12 cellular contexts compared by ENCODE assay signal in genomic region chr20:2509794-2510193, GRCh38. TPM values are rescaled to one million over a fixed set of nuclear protein-coding genes. Genes with fewer than 3 reads are reported as not detected.
DNase-seq lines count a peak whose midpoint lies in the region; ATAC-seq, FAIRE-seq and TF ChIP-seq lines count a peak whose summit lies in the region.
"Had no signal": no experiment of that assay in that cellular context is flagged by ENCODE, and none has a peak within 500 bp of the region (broad histone marks: within the 10 kb centered on the region; RNA-seq: fewer than 3 reads in every experiment).

No MANE protein-coding gene starts in this region.

- peaks cover 1% of the 10 kb centered on the region for H3K36me3 Mint-ChIP-seq in activated CD4-positive, alpha-beta memory T cell treated with anti-CD3 and anti-CD28 coated beads for 36 hours
- peaks cover 5% of the 10 kb centered on the region for H3K36me3 Mint-ChIP-seq in activated CD4-positive, alpha-beta memory T cell treated with anti-CD3 and anti-CD28 coated beads, Interleukin-2, amount 10 ng/mL, durations not matched to agents 7 days and 5 days (ENCODE audit: low read depth)

- H3K4me1 Mint-ChIP-seq in activated CD4-positive, alpha-beta memory T cell treated with anti-CD3 and anti-CD28 coated beads for 36 hours (ENCODE audit: low read depth), result peaks cover 15% of the 10 kb centered on the region
- H3K4me1 Mint-ChIP-seq in activated CD4-positive, alpha-beta memory T cell treated with anti-CD3 and anti-CD28 coated beads, Interleukin-2, amount 10 ng/mL, durations not matched to agents 7 days and 5 days, result peaks cover 20% of the 10 kb centered on the region

- peak overlapping the region; percentile 100 for H3K4me3 Mint-ChIP-seq in activated CD4-positive, alpha-beta memory T cell treated with anti-CD3 and anti-CD28 coated beads for 36 hours
- no peak overlapping the region for H3K4me3 Mint-ChIP-seq in activated CD4-positive, alpha-beta memory T cell treated with anti-CD3 and anti-CD28 coated beads, Interleukin-2, amount 10 ng/mL, durations not matched to agents 7 days and 5 days

- FAIRE-seq in frontal cortex (lab: Jason Lieb, UNC), result no peak

- peak overlapping the region; percentile 87 for H3K4me3 ChIP-seq in OCI-LY7 (ENCODE audit: low read depth, low read length, poor library complexity, severe bottlenecking)
- peak overlapping the region; percentile 95 for H3K4me3 ChIP-seq in fibroblast of villous mesenchyme (ENCODE audit: low read depth, low read length)
- peak overlapping the region in 5 of 8 donors; percentile 83 to 96 (median 84) for H3K4me3 ChIP-seq in spleen

- TF ChIP-seq CTCF in OCI-LY7 (conservative IDR thresholded peaks at IDR 0.05; ENCODE audit: low read length) (no peak), fibroblast of villous mesenchyme (IDR thresholded peaks at IDR 0.05; ENCODE audit: insufficient read depth, low read depth, low read length) (no peak), spleen (IDR thresholded peaks at IDR 0.05 in 8 of 11, conservative IDR thresholded peaks at IDR 0.05 in 3 of 11) (no peak)

- H2AFZ ChIP-seq in OCI-LY7 (ENCODE audit: low read length), result no peak overlapping the region

- H3K9me3 ChIP-seq in OCI-LY7 (ENCODE audit: low read length) (no peaks in the 10 kb centered on the region), spleen (no peaks in the 10 kb centered on the region)

- ATAC-seq in HG03175 (IDR thresholded peaks at IDR 0.05; ENCODE audit: unreplicated experiment) (no peak), HG02885 (IDR thresholded peaks at IDR 0.05; ENCODE audit: poor library complexity, unreplicated experiment) (no peak)

- no peak overlapping the region for H3K27ac ChIP-seq in OCI-LY7 (ENCODE audit: low read depth, low read length, poor library complexity, severe bottlenecking)
- no peak overlapping the region for H3K27ac ChIP-seq in spleen

- no peaks in the 10 kb centered on the region for H3K9me2 ChIP-seq in OCI-LY7 (ENCODE audit: insufficient read depth, low read length)

- intact Hi-C loops in activated CD4-positive, alpha-beta memory T cell treated with anti-CD3 and anti-CD28 coated beads for 36 hours (cut with micrococcal nuclease), result loop anchor here (1.0 to 5.0 kb wide), 3 partner anchors 15 to 143 kb away; partner anchors contain the start of genes NOP56 and SNRPB
- intact Hi-C loops in OCI-LY7 (cut with micrococcal nuclease; ENCODE audit: unreplicated experiment), result no loop called here
- intact Hi-C loops in spleen (cut with DNase I; ENCODE audit: low total_unique reads), result no loop called here

- peaks cover 8% of the 10 kb centered on the region for H3K27me3 Mint-ChIP-seq in activated CD4-positive, alpha-beta memory T cell treated with anti-CD3 and anti-CD28 coated beads for 36 hours
- peaks cover 29% of the 10 kb centered on the region for H3K27me3 Mint-ChIP-seq in activated CD4-positive, alpha-beta memory T cell treated with anti-CD3 and anti-CD28 coated beads, Interleukin-2, amount 10 ng/mL, durations not matched to agents 7 days and 5 days

- BruUV-seq in OCI-LY7 (replicated peaks; lab: Mats Ljungman, UMichigan), result no TSS peak

- peaks cover 15% of the 10 kb centered on the region; the same call in 1 of the 2 replicates for H3K79me2 ChIP-seq in OCI-LY7 (ENCODE audit: insufficient read depth, low read depth, low read length)

- WGBS in spleen, 5 donors, result 78 to 92% (median 87%) methylated on average over 3 of the region's 3 CpGs

- no peaks in the 10 kb centered on the region for H3K36me3 ChIP-seq in OCI-LY7 (ENCODE audit: insufficient read depth, low read length)
- no peaks in the 10 kb centered on the region for H3K36me3 ChIP-seq in spleen

- no peak for TF ChIP-seq POLR2A in spleen (IDR thresholded peaks at IDR 0.05)

- CTCF ChIA-PET in activated CD4-positive, alpha-beta memory T cell treated with anti-CD3 and anti-CD28 coated beads for 36 hours (lab: Charles Lee), result interaction anchor here (9.3 kb wide), 1 partner anchor 13 kb away, joined by 134 read pairs; no protein-coding TSS in a partner anchor
- CTCF ChIA-PET in activated CD4-positive, alpha-beta memory T cell treated with anti-CD3 and anti-CD28 coated beads, Interleukin-2, amount 10 ng/mL, durations not matched to agents 7 days and 5 days (lab: Charles Lee), result interaction anchor here (1.3 to 9.6 kb wide), 3 partner anchors 10 to 177 kb away, joined by 3 to 146 read pairs (median 4); no protein-coding TSS in a partner anchor
- CTCF ChIA-PET in OCI-LY7 (lab: Charles Lee; ENCODE audit: unreplicated experiment), result no interaction called here

- H3K4me2 ChIP-seq in OCI-LY7 (ENCODE audit: low read length), result peak overlapping the region; percentile 84

- POLR2A ChIA-PET in activated CD4-positive, alpha-beta memory T cell treated with anti-CD3 and anti-CD28 coated beads for 36 hours (lab: Charles Lee), result interaction anchor here (1.2 kb wide), 1 partner anchor 10 kb away, joined by 3 read pairs; no protein-coding TSS in a partner anchor
- POLR2A ChIA-PET in activated CD4-positive, alpha-beta memory T cell treated with anti-CD3 and anti-CD28 coated beads, Interleukin-2, amount 10 ng/mL, durations not matched to agents 7 days and 5 days (lab: Charles Lee), result interaction anchor here (0.9 to 3.7 kb wide), 6 partner anchors 10 to 406 kb away, joined by 3 to 33 read pairs (median 8); partner anchors contain the start of gene SNRPB
- POLR2A ChIA-PET in OCI-LY7 (lab: Charles Lee), result interaction anchor here (0.9 kb wide), 1 partner anchor 11 kb away, joined by 3 read pairs; no protein-coding TSS in a partner anchor

- H3K27me3 ChIP-seq in spleen (replicated peaks in 1 of 7), result peaks cover 0 to 4% (median 0%) of the 10 kb centered on the region in 7 donors

- H4K20me1 ChIP-seq in OCI-LY7 (ENCODE audit: insufficient read depth, low read length), result no peaks in the 10 kb centered on the region

- H3K4me1 ChIP-seq in OCI-LY7 (ENCODE audit: insufficient read depth, low read length, poor library complexity, severe bottlenecking) (peaks cover 18% of the 10 kb centered on the region), spleen (peaks cover 9 to 25% (median 20%) of the 10 kb centered on the region in 6 donors)

- H3K9me3 Mint-ChIP-seq in activated CD4-positive, alpha-beta memory T cell treated with anti-CD3 and anti-CD28 coated beads for 36 hours, result no peaks in the 10 kb centered on the region
- no peaks in the 10 kb centered on the region for H3K9me3 Mint-ChIP-seq in activated CD4-positive, alpha-beta memory T cell treated with anti-CD3 and anti-CD28 coated beads, Interleukin-2, amount 10 ng/mL, durations not matched to agents 7 days and 5 days

- DNase-seq in activated CD4-positive, alpha-beta memory T cell treated with anti-CD3 and anti-CD28 coated beads for 36 hours, result no peak
- no peak for DNase-seq in activated CD4-positive, alpha-beta memory T cell treated with anti-CD3 and anti-CD28 coated beads, Interleukin-2, amount 10 ng/mL, durations not matched to agents 7 days and 5 days
- no peak for DNase-seq in OCI-LY7 (ENCODE audit: low spot score)
- DNase-seq in fibroblast of villous mesenchyme (ENCODE audit: low read depth), result no peak
- DNase-seq in spleen, result no peak
- no peak for DNase-seq in frontal cortex (ENCODE audit: low spot score in 2 of 2)
- DNase-seq: cortex of kidney, NCI-H187, retina had no signal

- H3K27ac Mint-ChIP-seq in activated CD4-positive, alpha-beta memory T cell treated with anti-CD3 and anti-CD28 coated beads for 36 hours, result no peak overlapping the region
- no peak overlapping the region for H3K27ac Mint-ChIP-seq in activated CD4-positive, alpha-beta memory T cell treated with anti-CD3 and anti-CD28 coated beads, Interleukin-2, amount 10 ng/mL, durations not matched to agents 7 days and 5 days

RNA-seq across cellular contexts. Expression of gene ZNF343, which starts 1.1 kb away (rescaled TPM):
- 1 to 10 TPM; 6.8 to 6.9 TPM for total RNA-seq in activated CD4-positive, alpha-beta memory T cell treated with anti-CD3 and anti-CD28 coated beads for 36 hours
- 1 to 10 TPM; 6.2 to 8.8 TPM for total RNA-seq in activated CD4-positive, alpha-beta memory T cell treated with anti-CD3 and anti-CD28 coated beads, Interleukin-2, amount 10 ng/mL, durations not matched to agents 7 days and 5 days
- total RNA-seq in OCI-LY7 (2014; rRNA removed; shearing (Covaris generic)), result 7.1 and 10.1 TPM in 2 replicates
- total RNA-seq in OCI-LY7 (2022) (11.9 and 14.1 TPM in 2 replicates), fibroblast of villous mesenchyme (10.4 and 11.3 TPM in 2 replicates), spleen (10 to 100 TPM in 5 of 7 donors, 1 to 10 TPM in 2; 8.4 to 16.2 (median 11.4) TPM), frontal cortex (8.6 TPM)
- 1 to 10 TPM; 4.8 to 6.0 (median 5.7) TPM for polyA plus RNA-seq in spleen

RNA-seq across cellular contexts. Expression of gene TMC2, which starts 26.6 kb away (rescaled TPM):
- not detected for total RNA-seq in activated CD4-positive, alpha-beta memory T cell treated with anti-CD3 and anti-CD28 coated beads for 36 hours
- not detected for total RNA-seq in activated CD4-positive, alpha-beta memory T cell treated with anti-CD3 and anti-CD28 coated beads, Interleukin-2, amount 10 ng/mL, durations not matched to agents 7 days and 5 days
- total RNA-seq in OCI-LY7 (2014; rRNA removed; shearing (Covaris generic)), result not detected in 2 replicates
- total RNA-seq in OCI-LY7 (2022), result not detected in 2 replicates
- not detected in 2 replicates for total RNA-seq in fibroblast of villous mesenchyme
- 1 to 10 TPM in 1 of 7 donors, under 1 TPM in 5, not detected in 1; 0.09 to 1.2 (median 0.23) TPM for total RNA-seq in spleen
- under 1 TPM in 2 of 3 donors, not detected in 1; 0.07 to 0.10 TPM for polyA plus RNA-seq in spleen
- total RNA-seq in frontal cortex, result 4.5 TPM
- total RNA-seq: SK-MEL-5 had no signal

RNA-seq across cellular contexts. Expression of gene SNRPB, which starts 39.2 kb away (rescaled TPM):
- 100 to 1,000 TPM; 452 TPM for total RNA-seq in activated CD4-positive, alpha-beta memory T cell treated with anti-CD3 and anti-CD28 coated beads for 36 hours
- 100 to 1,000 TPM; 310 TPM for total RNA-seq in activated CD4-positive, alpha-beta memory T cell treated with anti-CD3 and anti-CD28 coated beads, Interleukin-2, amount 10 ng/mL, durations not matched to agents 7 days and 5 days
- 429 and 516 TPM in 2 replicates for total RNA-seq in OCI-LY7 (2014; rRNA removed; shearing (Covaris generic))
- total RNA-seq in OCI-LY7 (2022) (323 and 351 TPM in 2 replicates), fibroblast of villous mesenchyme (146 and 153 TPM in 2 replicates), spleen (100 to 1,000 TPM; 102 to 189 (median 125) TPM), frontal cortex (59.1 TPM)
- polyA plus RNA-seq in spleen, result 100 to 1,000 TPM; 204 to 262 (median 237) TPM
